ENCODE assay signal across 8 cellular contexts in genomic region chr19:54207908-54208783, GRCh38. TPM values are rescaled to one million over a fixed set of nuclear protein-coding genes. Genes with fewer than 3 reads are reported as not detected.
DNase-seq lines count a peak whose midpoint lies in the region; ATAC-seq, FAIRE-seq and TF ChIP-seq lines count a peak whose summit lies in the region.

No MANE protein-coding gene starts in this region.

- TF ChIP-seq EP300 in K562 (IDR thresholded peaks at IDR 0.05; ENCODE audit: low read length), result peak; percentile 92

- H3K27me3 ChIP-seq in K562 (ENCODE audit: control insufficient read depth in 2 of 2, insufficient read depth in 2 of 2, low read length in 2 of 2), result no peaks in the 10 kb centered on the region

- POLR2A ChIA-PET in GM10248 (lab: Yijun Ruan, JAX) (interaction anchor here (0.7 to 5.7 kb wide), 4 partner anchors 8 to 35 kb away, joined by 4 to 30 read pairs (median 8); partner anchors contain the start of genes MBOAT7, RPS9, TMC4 and TSEN34), K562 (lab: Yijun Ruan, JAX) (interaction anchor here (0.7 to 7.0 kb wide), 11 partner anchors 7 to 111 kb away, joined by 3 to 66 read pairs (median 4); partner anchors contain the start of genes CNOT3, MBOAT7, RPS9 and TSEN34)

- CTCF ChIA-PET in GM10248 (lab: Yijun Ruan, JAX), result interaction anchor here (1.0 to 1.2 kb wide), 3 partner anchors 11 to 183 kb away, joined by 3 read pairs; no protein-coding TSS in a partner anchor
- CTCF ChIA-PET in K562 (lab: Yijun Ruan, JAX; ENCODE audit: low intra/inter-chr PET ratio), result no interaction called here

- H3K4me1 ChIP-seq in K562 (replicated peaks in 1 of 2; ENCODE audit: control insufficient read depth in 2 of 2, insufficient read depth in 2 of 2, low read length in 2 of 2), result peaks cover 69 to 74% of the 10 kb centered on the region in 2 experiments

- H3K36me3 ChIP-seq in K562 (ENCODE audit: control insufficient read depth, insufficient read depth, low read length), result peaks cover 68% of the 10 kb centered on the region

- BruUV-seq in K562 (replicated peaks; lab: Mats Ljungman, UMichigan), result no TSS peak

- in situ Hi-C loops in K562 (cut with MboI), result no loop called here

- H3K27ac ChIP-seq in K562 (ENCODE audit: extremely low read depth, low read depth, low read length), result peak overlapping the region; percentile 89

- H2AFZ ChIP-seq in K562 (ENCODE audit: low read depth, low read length), result no peak overlapping the region

- WGBS in K562 (ENCODE audit: insufficient coverage, low coverage, missing lambda C conversion rate), result 10% methylated on average over 21 of the region's 21 CpGs

- peak; percentile 93 for TF ChIP-seq POLR2A in K562 (conservative IDR thresholded peaks at IDR 0.05)

- peaks cover 76% of the 10 kb centered on the region for H3K79me2 ChIP-seq in K562 (ENCODE audit: control insufficient read depth, insufficient read depth, low read length)

- TF ChIP-seq CTCF in GM10248 (IDR thresholded peaks at IDR 0.05; ENCODE audit: control extremely low read depth, extremely low read depth, low read depth, missing control alignments) (no peak), K562 (IDR thresholded peaks at IDR 0.05 in 2 of 3, conservative IDR thresholded peaks at IDR 0.05 in 1 of 3; ENCODE audit: insufficient read depth in 2 of 3, low read depth in 1 of 3, low read length in 3 of 3) (no peak; a peak in 1 of 6 replicates)

- peak; percentile 91 for FAIRE-seq in K562 (lab: Jason Lieb, UNC)

- ATAC-seq in HG02763 (IDR thresholded peaks at IDR 0.05; ENCODE audit: unreplicated experiment), result peak; percentile 44
- ATAC-seq in K562, result peak; percentile 74
- no peak for ATAC-seq in left colon

- 0 out of 4 replicates have a peak, but pooled peaks have one; percentile 1 to 5 for TF ChIP-seq RAD21 in K562 (CRISPR knock-in tag; conservative IDR thresholded peaks at IDR 0.05 in 1 of 2, IDR thresholded peaks at IDR 0.05 in 1 of 2)

- intact Hi-C loops in K562 (cut with micrococcal nuclease) (loop anchor here (2.0 kb wide), 1 partner anchor 19 kb away; the partner anchor contains the start of gene MBOAT7), left colon (cut with DNase I, micrococcal nuclease) (no loop called here)

- peak overlapping the region; percentile 3; the same call in 1 of the 2 replicates for H3K4me3 ChIP-seq in K562

- peaks cover 23% of the 10 kb centered on the region for H3K9me1 ChIP-seq in K562 (ENCODE audit: control insufficient read depth, insufficient read depth, low read length)

- peak; percentile 66 for DNase-seq in GM10248 (ENCODE audit: extremely low spot score)
- peak; percentile 44 for DNase-seq in RKO (ENCODE audit: low spot score)
- peak; percentile 44 to 94 (median 66) for DNase-seq in K562 (ENCODE audit: extremely low read depth in 1 of 4, low spot score in 3 of 4)
- DNase-seq in left colon, result peak; percentile 37 to 66
- peak; percentile 59 for DNase-seq in stimulated activated CD4-positive, alpha-beta T cell treated with anti-CD3 and anti-CD28 coated beads, Interleukin-2, amount 100 ng/mL, for 48 hours
- DNase-seq in NCI-H774 (lab: John Stamatoyannopoulos, UW), result no peak
- no peak for DNase-seq in NCI-H1930 (lab: John Stamatoyannopoulos, UW)

- no peaks in the 10 kb centered on the region for H3K9me3 ChIP-seq in K562 (replicated peaks; ENCODE audit: control insufficient read depth, insufficient read depth, low read depth, low read length)

- H4K20me1 ChIP-seq in K562 (replicated peaks; ENCODE audit: control insufficient read depth, insufficient read depth, low read length), result peaks cover 76% of the 10 kb centered on the region

- H3K9ac ChIP-seq in K562 (ENCODE audit: insufficient read depth in 1 of 2, low read depth in 2 of 2, low read length in 2 of 2), result peak overlapping the region; percentile 66 to 90

- peak overlapping the region; percentile 89 for H3K4me2 ChIP-seq in K562 (ENCODE audit: insufficient read depth, low read length)

RNA-seq across cellular contexts. Expression of gene RPS9, which starts 7.5 kb away (rescaled TPM):
- 331 and 680 TPM in 2 replicates for total RNA-seq in K562 (2011; cell fraction: chromatin; rRNA removed; ENCODE audit: low replicate concordance)
- 909 and 1,212 TPM in 2 replicates for total RNA-seq in K562 (2011; cell fraction: nucleolus; rRNA removed)
- 945 and 1,251 TPM in 2 replicates for total RNA-seq in K562 (2011; cell fraction: nucleoplasm; rRNA removed)
- 4,156 and 4,613 TPM in 2 replicates for total RNA-seq in K562 (2014; rRNA removed)
- 714 and 1,122 TPM in 2 replicates for total RNA-seq in K562 (2014; rRNA removed; fragmentation: Illumina TruSeq; extraction: Trizol)
- 1,777 and 1,782 TPM in 2 replicates for total RNA-seq in K562 (2015; rRNA removed; fragmentation: Illumina TruSeq; extraction: Trizol)
- 1,573 and 1,625 TPM in 2 replicates for total RNA-seq in K562 (2021)
- 1,792 and 2,151 TPM in 2 replicates for polyA plus RNA-seq in K562 (2011; rRNA removed)
- 3,305 and 3,579 TPM in 2 replicates for polyA plus RNA-seq in K562 (2011; cell fraction: cytosol; rRNA removed)
- 1,541 and 1,658 TPM in 2 replicates for polyA plus RNA-seq in K562 (2011; cell fraction: nucleus; rRNA removed)
- polyA plus RNA-seq in K562 (2012), result 3,049 and 5,076 TPM in 2 replicates
- polyA plus RNA-seq in K562 (2014; fragmentation: Illumina TruSeq; extraction: Trizol), result 2,256 and 3,393 TPM in 2 replicates
- 100 to 1,000 TPM; 456 to 490 TPM for polyA plus RNA-seq in K562 (2014; fragmentation: Nextera tagmentation; extraction: Ambion mirVana)
- polyA plus RNA-seq in K562 (2014; rRNA removed), result 3,325 and 5,114 TPM in 2 replicates
- 287 and 381 TPM in 2 replicates for polyA minus RNA-seq in K562 (2011; rRNA and poly(A)+ RNA removed)
- 464 and 517 TPM in 2 replicates for polyA minus RNA-seq in K562 (2011; cell fraction: cytosol; rRNA and poly(A)+ RNA removed)
- 240 and 304 TPM in 2 replicates for polyA minus RNA-seq in K562 (2011; cell fraction: nucleus; rRNA and poly(A)+ RNA removed)
- 1,000 to 10,000 TPM in 1 of 2 donors, 100 to 1,000 TPM in 1; 962 to 1,034 TPM for total RNA-seq in left colon

RNA-seq across cellular contexts. Expression of gene LILRB3, which starts 14.7 kb away (rescaled TPM):
- not detected in 2 replicates for total RNA-seq in K562 (2011; cell fraction: chromatin; rRNA removed; ENCODE audit: low replicate concordance)
- total RNA-seq in K562 (2011; cell fraction: nucleolus; rRNA removed), result not detected in 2 replicates
- not detected in 2 replicates for total RNA-seq in K562 (2011; cell fraction: nucleoplasm; rRNA removed)
- total RNA-seq in K562 (2014; rRNA removed), result not detected in 2 replicates
- not detected in 2 replicates for total RNA-seq in K562 (2014; rRNA removed; fragmentation: Illumina TruSeq; extraction: Trizol)
- not detected in 2 replicates for total RNA-seq in K562 (2015; rRNA removed; fragmentation: Illumina TruSeq; extraction: Trizol)
- total RNA-seq in K562 (2021), result not detected in 2 replicates
- polyA plus RNA-seq in K562 (2011; rRNA removed), result not detected in 2 replicates
- polyA plus RNA-seq in K562 (2011; cell fraction: cytosol; rRNA removed), result not detected in 2 replicates
- polyA plus RNA-seq in K562 (2011; cell fraction: nucleus; rRNA removed), result 0.18 TPM in 1 of 2 replicates, not detected in the other
- polyA plus RNA-seq in K562 (2012), result 0.21 and 0.56 TPM in 2 replicates
- not detected in 2 replicates for polyA plus RNA-seq in K562 (2014; fragmentation: Illumina TruSeq; extraction: Trizol)
- polyA plus RNA-seq in K562 (2014; fragmentation: Nextera tagmentation; extraction: Ambion mirVana), result under 1 TPM in 1 of 2 experiments, not detected in 1; 0.01 TPM
- polyA plus RNA-seq in K562 (2014; rRNA removed), result 0.09 TPM in 1 of 2 replicates, not detected in the other
- polyA minus RNA-seq in K562 (2011; rRNA and poly(A)+ RNA removed), result not detected in 2 replicates
- polyA minus RNA-seq in K562 (2011; cell fraction: cytosol; rRNA and poly(A)+ RNA removed), result not detected in 2 replicates
- not detected in 2 replicates for polyA minus RNA-seq in K562 (2011; cell fraction: nucleus; rRNA and poly(A)+ RNA removed)
- 1 to 10 TPM; 2.0 to 3.5 TPM for total RNA-seq in left colon

RNA-seq across cellular contexts. Expression of gene TSEN34, which starts 17.0 kb away (rescaled TPM):
- total RNA-seq in K562 (2011; cell fraction: chromatin; rRNA removed; ENCODE audit: low replicate concordance), result 6.2 and 16.5 TPM in 2 replicates
- 24.2 and 25.2 TPM in 2 replicates for total RNA-seq in K562 (2011; cell fraction: nucleolus; rRNA removed)
- 10.4 and 11.7 TPM in 2 replicates for total RNA-seq in K562 (2011; cell fraction: nucleoplasm; rRNA removed)
- total RNA-seq in K562 (2014; rRNA removed) (48.3 and 52.3 TPM in 2 replicates), K562 (2014; rRNA removed; fragmentation: Illumina TruSeq; extraction: Trizol) (11.0 and 15.9 TPM in 2 replicates), K562 (2015; rRNA removed; fragmentation: Illumina TruSeq; extraction: Trizol) (32.8 and 34.3 TPM in 2 replicates), K562 (2021) (43.7 and 45.7 TPM in 2 replicates), left colon (10 to 100 TPM; 38.9 to 41.6 TPM)
- polyA plus RNA-seq in K562 (2011; rRNA removed) (29.5 and 39.8 TPM in 2 replicates), K562 (2014; fragmentation: Illumina TruSeq; extraction: Trizol) (15.6 and 34.6 TPM in 2 replicates), K562 (2014; fragmentation: Nextera tagmentation; extraction: Ambion mirVana) (1 to 10 TPM; 3.1 to 3.9 TPM), K562 (2014; rRNA removed) (57.6 and 59.9 TPM in 2 replicates)
- polyA plus RNA-seq in K562 (2011; cell fraction: cytosol; rRNA removed), result 70.3 and 121 TPM in 2 replicates
- 32.8 and 33.9 TPM in 2 replicates for polyA plus RNA-seq in K562 (2011; cell fraction: nucleus; rRNA removed)
- polyA plus RNA-seq in K562 (2012), result 30.6 and 41.6 TPM in 2 replicates
- polyA minus RNA-seq in K562 (2011; rRNA and poly(A)+ RNA removed), result 8.6 and 12.1 TPM in 2 replicates
- 18.6 and 27.7 TPM in 2 replicates for polyA minus RNA-seq in K562 (2011; cell fraction: cytosol; rRNA and poly(A)+ RNA removed)
- polyA minus RNA-seq in K562 (2011; cell fraction: nucleus; rRNA and poly(A)+ RNA removed), result 6.5 and 8.9 TPM in 2 replicates

RNA-seq across cellular contexts. Expression of gene MBOAT7, which starts 18.8 kb away (rescaled TPM):
- total RNA-seq in K562 (2011; cell fraction: chromatin; rRNA removed; ENCODE audit: low replicate concordance), result 69.6 and 252 TPM in 2 replicates
- total RNA-seq in K562 (2011; cell fraction: nucleolus; rRNA removed), result 206 and 229 TPM in 2 replicates
- total RNA-seq in K562 (2011; cell fraction: nucleoplasm; rRNA removed), result 169 and 219 TPM in 2 replicates
- total RNA-seq in K562 (2014; rRNA removed), result 87.0 and 104 TPM in 2 replicates
- total RNA-seq in K562 (2014; rRNA removed; fragmentation: Illumina TruSeq; extraction: Trizol), result 15.4 and 18.2 TPM in 2 replicates
- 56.1 and 60.7 TPM in 2 replicates for total RNA-seq in K562 (2015; rRNA removed; fragmentation: Illumina TruSeq; extraction: Trizol)
- 153 and 160 TPM in 2 replicates for total RNA-seq in K562 (2021)
- polyA plus RNA-seq in K562 (2011; rRNA removed), result 30.3 and 85.5 TPM in 2 replicates
- polyA plus RNA-seq in K562 (2011; cell fraction: cytosol; rRNA removed), result 53.9 and 134 TPM in 2 replicates
- polyA plus RNA-seq in K562 (2011; cell fraction: nucleus; rRNA removed), result 78.0 and 150 TPM in 2 replicates
- 134 and 209 TPM in 2 replicates for polyA plus RNA-seq in K562 (2012)
- polyA plus RNA-seq in K562 (2014; fragmentation: Illumina TruSeq; extraction: Trizol), result 79.6 and 108 TPM in 2 replicates
- polyA plus RNA-seq in K562 (2014; fragmentation: Nextera tagmentation; extraction: Ambion mirVana), result 1 to 10 TPM; 1.4 to 2.6 TPM
- polyA plus RNA-seq in K562 (2014; rRNA removed), result 79.2 and 92.4 TPM in 2 replicates
- polyA minus RNA-seq in K562 (2011; rRNA and poly(A)+ RNA removed), result 16.9 and 19.4 TPM in 2 replicates
- polyA minus RNA-seq in K562 (2011; cell fraction: cytosol; rRNA and poly(A)+ RNA removed), result 91.7 and 110 TPM in 2 replicates
- 39.8 and 40.0 TPM in 2 replicates for polyA minus RNA-seq in K562 (2011; cell fraction: nucleus; rRNA and poly(A)+ RNA removed)
- total RNA-seq in left colon, result 100 to 1,000 TPM; 144 to 152 TPM

RNA-seq across cellular contexts. Expression of gene LILRA6, which starts 34.4 kb away (rescaled TPM):
- total RNA-seq in K562 (2011; cell fraction: chromatin; rRNA removed; ENCODE audit: low replicate concordance), result not detected in 2 replicates
- total RNA-seq in K562 (2011; cell fraction: nucleolus; rRNA removed), result not detected in 2 replicates
- total RNA-seq in K562 (2011; cell fraction: nucleoplasm; rRNA removed), result not detected in 2 replicates
- not detected in 2 replicates for total RNA-seq in K562 (2014; rRNA removed)
- total RNA-seq in K562 (2014; rRNA removed; fragmentation: Illumina TruSeq; extraction: Trizol), result not detected in 2 replicates
- total RNA-seq in K562 (2015; rRNA removed; fragmentation: Illumina TruSeq; extraction: Trizol), result not detected in 2 replicates
- total RNA-seq in K562 (2021), result not detected in 2 replicates
- not detected in 2 replicates for polyA plus RNA-seq in K562 (2011; rRNA removed)
- not detected in 2 replicates for polyA plus RNA-seq in K562 (2011; cell fraction: cytosol; rRNA removed)
- 0.07 and 0.11 TPM in 2 replicates for polyA plus RNA-seq in K562 (2011; cell fraction: nucleus; rRNA removed)
- 0.12 and 0.21 TPM in 2 replicates for polyA plus RNA-seq in K562 (2012)
- polyA plus RNA-seq in K562 (2014; fragmentation: Illumina TruSeq; extraction: Trizol), result not detected in 2 replicates
- under 1 TPM in 1 of 2 experiments, not detected in 1; 0.03 TPM for polyA plus RNA-seq in K562 (2014; fragmentation: Nextera tagmentation; extraction: Ambion mirVana)
- polyA plus RNA-seq in K562 (2014; rRNA removed), result not detected in 2 replicates
- polyA minus RNA-seq in K562 (2011; rRNA and poly(A)+ RNA removed), result not detected in 2 replicates
- not detected in 2 replicates for polyA minus RNA-seq in K562 (2011; cell fraction: cytosol; rRNA and poly(A)+ RNA removed)
- not detected in 2 replicates for polyA minus RNA-seq in K562 (2011; cell fraction: nucleus; rRNA and poly(A)+ RNA removed)
- 1 to 10 TPM in 1 of 2 donors, under 1 TPM in 1; 0.55 to 1.1 TPM for total RNA-seq in left colon

Comparison
In these comparisons a context has a peak if more than half of its experiments do, and no peak if none do; other contexts are left out.
1. DNase-seq: peak in GM10248 (single experiment), RKO (single experiment), K562 (4 of 4), left colon (2 of 2) and stimulated activated CD4-positive, alpha-beta T cell treated with anti-CD3 and anti-CD28 coated beads, Interleukin-2, amount 100 ng/mL, for 48 hours (2 of 2); none in NCI-H774 (single experiment) and NCI-H1930 (0 of 2).